18 cellular contexts compared by ENCODE assay signal in the genomic region with DNA sequence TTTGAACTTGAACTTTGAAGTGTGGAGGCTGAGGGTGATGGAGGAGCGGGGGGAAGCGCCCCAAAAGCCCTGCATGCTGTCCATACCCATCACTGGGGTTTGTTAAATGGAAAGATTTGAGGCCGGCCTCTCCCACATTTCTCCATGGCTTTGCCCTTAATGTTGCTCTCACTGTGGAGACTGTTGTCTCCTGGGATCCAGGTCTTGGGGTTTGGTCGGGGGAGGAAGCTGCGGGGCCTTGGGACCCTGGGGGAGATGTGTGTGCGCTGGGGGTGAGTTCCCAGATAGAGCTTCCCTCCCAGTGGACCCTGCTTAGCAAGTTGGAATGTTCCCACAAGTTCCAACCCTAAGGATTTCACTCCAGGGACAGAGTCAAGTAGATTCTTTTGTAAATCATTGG. TPM values are rescaled to one million over a fixed set of nuclear protein-coding genes. Genes with fewer than 3 reads are reported as not detected.
DNase-seq lines count a peak whose midpoint lies in the region; ATAC-seq and TF ChIP-seq lines count a peak whose summit lies in the region.
"Had no signal": no experiment of that assay in that cellular context is flagged by ENCODE, and none has a peak within 500 bp of the region (broad histone marks: within the 10 kb centered on the region; RNA-seq: fewer than 3 reads in every experiment).

No MANE protein-coding gene starts in this region.

- intact Hi-C loops in activated CD8-positive, alpha-beta T cell treated with anti-CD3 and anti-CD28 coated beads for 36 hours (cut with micrococcal nuclease), result no loop called here
- intact Hi-C loops in CD4-positive, alpha-beta T cell (cut with DNase I, micrococcal nuclease), result loop anchor here (10.0 kb wide), 4 partner anchors 242 to 902 kb away; no protein-coding TSS in a partner anchor

- DNase-seq in activated CD8-positive, alpha-beta T cell treated with anti-CD3 and anti-CD28 coated beads for 36 hours, result no peak
- DNase-seq in activated CD8-positive, alpha-beta T cell treated with anti-CD3 and anti-CD28 coated beads, Interleukin-2, amount 10 ng/mL, durations not matched to agents 7 days and 5 days, result no peak
- no peak for DNase-seq in CD4-positive, alpha-beta T cell
- DNase-seq in coronary artery (ENCODE audit: low spot score), result peak; percentile 55
- no peak for DNase-seq in stimulated activated naive B cell treated with anti-CD40 and anti-IgM and Interleukin-4, amounts not matched to agents 10 μg/mL and 1 μg/mL and 100 μg/mL, for 72 hours
- DNase-seq in dedifferentiated amniotic fluid mesenchymal stem cell (ENCODE audit: extremely low spot score), result no peak
- DNase-seq in cerebellum (ENCODE audit: low spot score), result no peak
- DNase-seq: DMS53, NCI-H1092, NCI-H146, NCI-H510A treated with DMSO at 0.1 percent for 48 hours, NCI-H82, PC-3 had no signal

- H3K27ac Mint-ChIP-seq in activated CD8-positive, alpha-beta T cell treated with anti-CD3 and anti-CD28 coated beads for 36 hours, result peak overlapping the region; percentile 86
- no peak overlapping the region for H3K27ac Mint-ChIP-seq in activated CD8-positive, alpha-beta T cell treated with anti-CD3 and anti-CD28 coated beads, Interleukin-2, amount 10 ng/mL, durations not matched to agents 7 days and 5 days
- peak overlapping the region; percentile 48 for H3K27ac Mint-ChIP-seq in CD4-positive, alpha-beta T cell
- H3K27ac Mint-ChIP-seq in stimulated activated naive B cell treated with anti-CD40 and anti-IgM and Interleukin-4, amounts not matched to agents 10 μg/mL and 1 μg/mL and 100 μg/mL, for 72 hours, result peak overlapping the region; percentile 25

- H3K27ac ChIP-seq in CD4-positive, alpha-beta T cell (ENCODE audit: low read depth, low read length), result no peak overlapping the region
- no peak overlapping the region for H3K27ac ChIP-seq in coronary artery
- H3K27ac ChIP-seq: A549, RWPE1 had no signal

- no peaks in the 10 kb centered on the region for H3K27me3 ChIP-seq in CD4-positive, alpha-beta T cell (ENCODE audit: control insufficient read depth, insufficient read depth, low read length)

- H3K9me3 Mint-ChIP-seq in activated CD8-positive, alpha-beta T cell treated with anti-CD3 and anti-CD28 coated beads for 36 hours, result no peaks in the 10 kb centered on the region
- no peaks in the 10 kb centered on the region for H3K9me3 Mint-ChIP-seq in activated CD8-positive, alpha-beta T cell treated with anti-CD3 and anti-CD28 coated beads, Interleukin-2, amount 10 ng/mL, durations not matched to agents 7 days and 5 days (ENCODE audit: insufficient read depth)
- H3K9me3 Mint-ChIP-seq in CD4-positive, alpha-beta T cell, result no peaks in the 10 kb centered on the region
- H3K9me3 Mint-ChIP-seq in stimulated activated naive B cell treated with anti-CD40 and anti-IgM and Interleukin-4, amounts not matched to agents 10 μg/mL and 1 μg/mL and 100 μg/mL, for 72 hours, result no peaks in the 10 kb centered on the region

- H3K9me3 ChIP-seq in CD4-positive, alpha-beta T cell (ENCODE audit: control insufficient read depth, low read length), result no peaks in the 10 kb centered on the region
- H3K9me3 ChIP-seq: A549, HAP-1 had no signal

- ATAC-seq in activated CD8-positive, alpha-beta T cell treated with anti-CD3 and anti-CD28 coated beads for 36 hours, result no peak
- no peak for ATAC-seq in activated CD8-positive, alpha-beta T cell treated with anti-CD3 and anti-CD28 coated beads, Interleukin-2, amount 10 ng/mL, durations not matched to agents 7 days and 5 days
- no peak for ATAC-seq in CD4-positive, alpha-beta T cell (ENCODE audit: poor library complexity)
- no peak for ATAC-seq in stimulated activated naive B cell treated with anti-CD40 and anti-IgM and Interleukin-4, amounts not matched to agents 10 μg/mL and 1 μg/mL and 100 μg/mL, for 72 hours (replicated peaks)
- no peak for ATAC-seq in HG03457 (IDR thresholded peaks at IDR 0.05; ENCODE audit: unreplicated experiment)
- ATAC-seq: A549, PC-3 had no signal

- CTCF ChIA-PET in activated CD8-positive, alpha-beta T cell treated with anti-CD3 and anti-CD28 coated beads for 36 hours (lab: Charles Lee), result interaction anchor here (0.5 to 16.4 kb wide), 15 partner anchors 10 to 242 kb away, joined by 3 to 456 read pairs (median 8); partner anchors contain the start of genes ADIPOR2 and WNT5B
- CTCF ChIA-PET in activated CD8-positive, alpha-beta T cell treated with anti-CD3 and anti-CD28 coated beads, Interleukin-2, amount 10 ng/mL, durations not matched to agents 7 days and 5 days (lab: Charles Lee), result interaction anchor here (1.3 to 16.0 kb wide), 8 partner anchors 10 to 161 kb away, joined by 3 to 491 read pairs (median 21); no protein-coding TSS in a partner anchor
- CTCF ChIA-PET in CD4-positive, alpha-beta T cell (lab: Charles Lee), result interaction anchor here (4.6 to 6.1 kb wide), 2 partner anchors 137 to 148 kb away, joined by 47 to 154 read pairs; no protein-coding TSS in a partner anchor

- H3K4me3 ChIP-seq in coronary artery, result no peak overlapping the region
- H3K4me3 ChIP-seq: A549, HAP-1 had no signal

- no peaks in the 10 kb centered on the region for H3K27me3 Mint-ChIP-seq in activated CD8-positive, alpha-beta T cell treated with anti-CD3 and anti-CD28 coated beads for 36 hours
- no peaks in the 10 kb centered on the region for H3K27me3 Mint-ChIP-seq in activated CD8-positive, alpha-beta T cell treated with anti-CD3 and anti-CD28 coated beads, Interleukin-2, amount 10 ng/mL, durations not matched to agents 7 days and 5 days (ENCODE audit: low read depth)
- H3K27me3 Mint-ChIP-seq in CD4-positive, alpha-beta T cell, result no peaks in the 10 kb centered on the region
- H3K27me3 Mint-ChIP-seq in stimulated activated naive B cell treated with anti-CD40 and anti-IgM and Interleukin-4, amounts not matched to agents 10 μg/mL and 1 μg/mL and 100 μg/mL, for 72 hours, result no peaks in the 10 kb centered on the region

- H3K36me3 Mint-ChIP-seq in activated CD8-positive, alpha-beta T cell treated with anti-CD3 and anti-CD28 coated beads for 36 hours (ENCODE audit: low read depth), result peaks cover 2% of the 10 kb centered on the region
- H3K36me3 Mint-ChIP-seq in activated CD8-positive, alpha-beta T cell treated with anti-CD3 and anti-CD28 coated beads, Interleukin-2, amount 10 ng/mL, durations not matched to agents 7 days and 5 days (ENCODE audit: low read depth), result peaks cover 3% of the 10 kb centered on the region
- H3K36me3 Mint-ChIP-seq in CD4-positive, alpha-beta T cell (ENCODE audit: low read depth), result peaks cover 5% of the 10 kb centered on the region
- peaks cover 11 to 18% of the 10 kb centered on the region in 2 donors for H3K36me3 Mint-ChIP-seq in stimulated activated naive B cell treated with anti-CD40 and anti-IgM and Interleukin-4, amounts not matched to agents 10 μg/mL and 1 μg/mL and 100 μg/mL, for 72 hours

- H3K4me1 Mint-ChIP-seq in activated CD8-positive, alpha-beta T cell treated with anti-CD3 and anti-CD28 coated beads for 36 hours (ENCODE audit: low read depth), result peaks cover 25% of the 10 kb centered on the region
- H3K4me1 Mint-ChIP-seq in activated CD8-positive, alpha-beta T cell treated with anti-CD3 and anti-CD28 coated beads, Interleukin-2, amount 10 ng/mL, durations not matched to agents 7 days and 5 days (ENCODE audit: low read depth), result peaks cover 35% of the 10 kb centered on the region
- H3K4me1 Mint-ChIP-seq in CD4-positive, alpha-beta T cell (ENCODE audit: low read depth), result peaks cover 29% of the 10 kb centered on the region
- peaks cover 15 to 24% of the 10 kb centered on the region in 2 donors for H3K4me1 Mint-ChIP-seq in stimulated activated naive B cell treated with anti-CD40 and anti-IgM and Interleukin-4, amounts not matched to agents 10 μg/mL and 1 μg/mL and 100 μg/mL, for 72 hours

- TF ChIP-seq CTCF in activated CD8-positive, alpha-beta T cell treated with anti-CD3 and anti-CD28 coated beads for 36 hours (IDR thresholded peaks at IDR 0.05), result no peak
- no peak for TF ChIP-seq CTCF in CD4-positive, alpha-beta T cell (IDR thresholded peaks at IDR 0.05)
- no peak for TF ChIP-seq CTCF in coronary artery (IDR thresholded peaks at IDR 0.05)

- POLR2A ChIA-PET in activated CD8-positive, alpha-beta T cell treated with anti-CD3 and anti-CD28 coated beads for 36 hours (lab: Charles Lee), result interaction anchor here (0.6 kb wide), 1 partner anchor 138 kb away, joined by 3 read pairs; no protein-coding TSS in a partner anchor
- POLR2A ChIA-PET in activated CD8-positive, alpha-beta T cell treated with anti-CD3 and anti-CD28 coated beads, Interleukin-2, amount 10 ng/mL, durations not matched to agents 7 days and 5 days (lab: Charles Lee), result no interaction called here
- POLR2A ChIA-PET in CD4-positive, alpha-beta T cell (lab: Charles Lee), result interaction anchor here (0.8 to 3.1 kb wide), 2 partner anchors 139 to 148 kb away, joined by 4 to 41 read pairs; no protein-coding TSS in a partner anchor

- H3K4me3 Mint-ChIP-seq in activated CD8-positive, alpha-beta T cell treated with anti-CD3 and anti-CD28 coated beads for 36 hours, result no peak overlapping the region
- no peak overlapping the region for H3K4me3 Mint-ChIP-seq in activated CD8-positive, alpha-beta T cell treated with anti-CD3 and anti-CD28 coated beads, Interleukin-2, amount 10 ng/mL, durations not matched to agents 7 days and 5 days
- no peak overlapping the region for H3K4me3 Mint-ChIP-seq in CD4-positive, alpha-beta T cell
- no peak overlapping the region for H3K4me3 Mint-ChIP-seq in stimulated activated naive B cell treated with anti-CD40 and anti-IgM and Interleukin-4, amounts not matched to agents 10 μg/mL and 1 μg/mL and 100 μg/mL, for 72 hours

RNA-seq across cellular contexts. Expression of gene LRTM2, which starts 28.0 kb away (rescaled TPM):
- total RNA-seq in activated CD8-positive, alpha-beta T cell treated with anti-CD3 and anti-CD28 coated beads for 36 hours, result not detected
- not detected for total RNA-seq in activated CD8-positive, alpha-beta T cell treated with anti-CD3 and anti-CD28 coated beads, Interleukin-2, amount 10 ng/mL, durations not matched to agents 7 days and 5 days
- total RNA-seq in CD4-positive, alpha-beta T cell, result under 1 TPM in 1 of 2 experiments, not detected in 1; 0.11 TPM
- 3.5 TPM for total RNA-seq in cerebellum
- total RNA-seq: MCF 10A, PC-3 had no signal
